Comparison of ENCODE assay signal across 14 cellular contexts in genomic region chr5:79832911-79833310, GRCh38.
A peak's percentile ranks its signal among the peaks of the same experiment; 100 is the strongest.
DNase-seq lines count a peak whose midpoint lies in the region; ATAC-seq, FAIRE-seq and TF ChIP-seq lines count a peak whose summit lies in the region.
"Had no signal": no experiment of that assay in that cellular context is flagged by ENCODE, and none has a peak within 500 bp of the region (broad histone marks: within the 10 kb centered on the region; RNA-seq: fewer than 3 reads in every experiment).

No MANE protein-coding gene starts in this region.

- POLR2A ChIA-PET in A549 (lab: Yijun Ruan, JAX) = no interaction called here

- no peak for TF ChIP-seq EP300 in A549 (IDR thresholded peaks at IDR 0.05)
- TF ChIP-seq EP300 in esophagus muscularis mucosa (IDR thresholded peaks at IDR 0.05) = no peak

- WGBS in A549 (ENCODE audit: missing lambda C conversion rate) = 27% methylated on average over 4 of the region's 4 CpGs
- WGBS in esophagus muscularis mucosa = 90% methylated on average over 4 of the region's 4 CpGs

- no peak overlapping the region for H3K4me3 ChIP-seq in A549
- H3K4me3 ChIP-seq in esophagus muscularis mucosa = no peak overlapping the region
- H3K4me3 ChIP-seq: BLaER1 treated with 17β-estradiol and CSF1 and Interleukin-3, amounts not matched to agents 10 nM and 100 nM had no signal

- H3K9me3 ChIP-seq in A549 (no peaks in the 10 kb centered on the region), esophagus muscularis mucosa (no peaks in the 10 kb centered on the region)
- H3K9me3 ChIP-seq: BLaER1 treated with 17β-estradiol and CSF1 and Interleukin-3, amounts not matched to agents 10 nM and 100 nM had no signal

- no peaks in the 10 kb centered on the region for H3K4me1 Mint-ChIP-seq in activated T-helper 17 cell treated with anti-CD3 and anti-CD28 coated beads, Interleukin-2, amount 50 U/mL, for 72 hours
- H3K4me1 Mint-ChIP-seq in stimulated activated effector memory CD8-positive, alpha-beta T cell treated with anti-CD3 and anti-CD28 coated beads, Interleukin-12 subunit alpha, Interleukin-12 subunit beta, amount 100 ng/mL, for 72 hours = no peaks in the 10 kb centered on the region
- H3K4me1 Mint-ChIP-seq: CD4-positive, CD25-positive, alpha-beta regulatory T cell had no signal

- ATAC-seq in A549 = no peak
- no peak for ATAC-seq in activated T-helper 17 cell treated with anti-CD3 and anti-CD28 coated beads, Interleukin-2, amount 50 U/mL, for 72 hours (replicated peaks)
- ATAC-seq in stimulated activated effector memory CD8-positive, alpha-beta T cell treated with anti-CD3 and anti-CD28 coated beads, Interleukin-12 subunit alpha, Interleukin-12 subunit beta, amount 100 ng/mL, for 72 hours = no peak
- no peak for ATAC-seq in HG03432 (IDR thresholded peaks at IDR 0.05; ENCODE audit: unreplicated experiment)

- CTCF ChIA-PET in A549 (lab: Yijun Ruan, JAX) = no interaction called here

- peaks cover 0 to 6% (median 0%) of the 10 kb centered on the region in 4 donors for H3K27me3 ChIP-seq in esophagus muscularis mucosa
- H3K27me3 ChIP-seq: BLaER1 treated with 17β-estradiol and CSF1 and Interleukin-3, amounts not matched to agents 10 nM and 100 nM had no signal

- no peak for TF ChIP-seq CTCF in A549 (IDR thresholded peaks at IDR 0.05)
- no peak for TF ChIP-seq CTCF in esophagus muscularis mucosa (IDR thresholded peaks at IDR 0.05)

- DNase-seq in A549 (ENCODE audit: low read depth in 1 of 2, low spot score in 1 of 2) = no peak
- DNase-seq in esophagus muscularis mucosa (ENCODE audit: extremely low spot score) = peak; percentile 14
- DNase-seq in stimulated activated effector memory CD8-positive, alpha-beta T cell treated with anti-CD3 and anti-CD28 coated beads, Interleukin-12 subunit alpha, Interleukin-12 subunit beta, amount 100 ng/mL, for 72 hours (ENCODE audit: low spot score in 2 of 2) = no peak
- DNase-seq in NCI-H146 treated with DMSO at 0.1 percent for 48 hours (lab: John Stamatoyannopoulos, UW; ENCODE audit: unreplicated experiment) = no peak
- DNase-seq in NCI-H187 treated with DMSO at 0.1 percent for 48 hours (lab: John Stamatoyannopoulos, UW) = no peak
- DNase-seq: 8988T; ACHN; CD4-positive, CD25-positive, alpha-beta regulatory T cell; DMS53; H7 had no signal

- intact Hi-C loops in esophagus muscularis mucosa (cut with DNase I) = no loop called here

- no peak overlapping the region for H3K4me2 ChIP-seq in A549
- H3K4me2 ChIP-seq: BLaER1 treated with 17β-estradiol and CSF1 and Interleukin-3, amounts not matched to agents 10 nM and 100 nM had no signal

- peak overlapping the region; percentile 33 for H3K27ac Mint-ChIP-seq in activated T-helper 17 cell treated with anti-CD3 and anti-CD28 coated beads, Interleukin-2, amount 50 U/mL, for 72 hours
- peak overlapping the region; percentile 14 for H3K27ac Mint-ChIP-seq in stimulated activated effector memory CD8-positive, alpha-beta T cell treated with anti-CD3 and anti-CD28 coated beads, Interleukin-12 subunit alpha, Interleukin-12 subunit beta, amount 100 ng/mL, for 72 hours
- H3K27ac Mint-ChIP-seq: CD4-positive, CD25-positive, alpha-beta regulatory T cell had no signal

- FAIRE-seq in A549 (lab: Jason Lieb, UNC) = no peak
- FAIRE-seq: GM18507 had no signal

- no peaks in the 10 kb centered on the region for H3K36me3 ChIP-seq in esophagus muscularis mucosa
- H3K36me3 ChIP-seq: BLaER1 treated with 17β-estradiol and CSF1 and Interleukin-3, amounts not matched to agents 10 nM and 100 nM had no signal

- H3K27me3 Mint-ChIP-seq in activated T-helper 17 cell treated with anti-CD3 and anti-CD28 coated beads, Interleukin-2, amount 50 U/mL, for 72 hours = peaks cover 8% of the 10 kb centered on the region

- TF ChIP-seq POLR2A in A549 (IDR thresholded peaks at IDR 0.05; ENCODE audit: low read length) (no peak), esophagus muscularis mucosa (IDR thresholded peaks at IDR 0.05; ENCODE audit: low read depth) (no peak)

- H3K36me3 Mint-ChIP-seq in activated T-helper 17 cell treated with anti-CD3 and anti-CD28 coated beads, Interleukin-2, amount 50 U/mL, for 72 hours (ENCODE audit: low read depth) = no peaks in the 10 kb centered on the region
- H3K36me3 Mint-ChIP-seq in stimulated activated effector memory CD8-positive, alpha-beta T cell treated with anti-CD3 and anti-CD28 coated beads, Interleukin-12 subunit alpha, Interleukin-12 subunit beta, amount 100 ng/mL, for 72 hours = no peaks in the 10 kb centered on the region
- H3K36me3 Mint-ChIP-seq: CD4-positive, CD25-positive, alpha-beta regulatory T cell had no signal

- H3K4me3 Mint-ChIP-seq in activated T-helper 17 cell treated with anti-CD3 and anti-CD28 coated beads, Interleukin-2, amount 50 U/mL, for 72 hours = no peak overlapping the region
- no peak overlapping the region for H3K4me3 Mint-ChIP-seq in stimulated activated effector memory CD8-positive, alpha-beta T cell treated with anti-CD3 and anti-CD28 coated beads, Interleukin-12 subunit alpha, Interleukin-12 subunit beta, amount 100 ng/mL, for 72 hours
- H3K4me3 Mint-ChIP-seq: CD4-positive, CD25-positive, alpha-beta regulatory T cell had no signal

- H3K27ac ChIP-seq in A549 (no peak overlapping the region), esophagus muscularis mucosa (replicated peaks in 1 of 4) (no peak overlapping the region)
- H3K27ac ChIP-seq: BLaER1 treated with 17β-estradiol and CSF1 and Interleukin-3, amounts not matched to agents 10 nM and 100 nM had no signal

- TF ChIP-seq RAD21 in A549 (conservative IDR thresholded peaks at IDR 0.05 in 1 of 2, IDR thresholded peaks at IDR 0.05 in 1 of 2) = no peak

- no peaks in the 10 kb centered on the region for H3K9me3 Mint-ChIP-seq in activated T-helper 17 cell treated with anti-CD3 and anti-CD28 coated beads, Interleukin-2, amount 50 U/mL, for 72 hours
- H3K9me3 Mint-ChIP-seq in stimulated activated effector memory CD8-positive, alpha-beta T cell treated with anti-CD3 and anti-CD28 coated beads, Interleukin-12 subunit alpha, Interleukin-12 subunit beta, amount 100 ng/mL, for 72 hours = no peaks in the 10 kb centered on the region
- H3K9me3 Mint-ChIP-seq: CD4-positive, CD25-positive, alpha-beta regulatory T cell had no signal

- H3K4me1 ChIP-seq in A549 (no peaks in the 10 kb centered on the region), esophagus muscularis mucosa (peaks cover 0 to 21% (median 16%) of the 10 kb centered on the region in 4 donors)

TF ChIP-seq in A549, 52 proteins besides CTCF, POLR2A, EP300 and RAD21:
- TF ChIP-seq MAFK (IDR thresholded peaks at IDR 0.05; ENCODE audit: partially characterized antibody) (peak; percentile 85), NFE2L2 (conservative IDR thresholded peaks at IDR 0.05; ENCODE audit: low read length) (0 out of 2 replicates have a peak, but pooled peaks have one; percentile 30), MAX (IDR thresholded peaks at IDR 0.05) (no peak), KDM5A (IDR thresholded peaks at IDR 0.05) (no peak), RARB (CRISPR knock-in tag; IDR thresholded peaks at IDR 0.05) (no peak), BCL3 (IDR thresholded peaks at IDR 0.05) (no peak)
